1 cellular context compared by ENCODE assay signal in the genomic region with DNA sequence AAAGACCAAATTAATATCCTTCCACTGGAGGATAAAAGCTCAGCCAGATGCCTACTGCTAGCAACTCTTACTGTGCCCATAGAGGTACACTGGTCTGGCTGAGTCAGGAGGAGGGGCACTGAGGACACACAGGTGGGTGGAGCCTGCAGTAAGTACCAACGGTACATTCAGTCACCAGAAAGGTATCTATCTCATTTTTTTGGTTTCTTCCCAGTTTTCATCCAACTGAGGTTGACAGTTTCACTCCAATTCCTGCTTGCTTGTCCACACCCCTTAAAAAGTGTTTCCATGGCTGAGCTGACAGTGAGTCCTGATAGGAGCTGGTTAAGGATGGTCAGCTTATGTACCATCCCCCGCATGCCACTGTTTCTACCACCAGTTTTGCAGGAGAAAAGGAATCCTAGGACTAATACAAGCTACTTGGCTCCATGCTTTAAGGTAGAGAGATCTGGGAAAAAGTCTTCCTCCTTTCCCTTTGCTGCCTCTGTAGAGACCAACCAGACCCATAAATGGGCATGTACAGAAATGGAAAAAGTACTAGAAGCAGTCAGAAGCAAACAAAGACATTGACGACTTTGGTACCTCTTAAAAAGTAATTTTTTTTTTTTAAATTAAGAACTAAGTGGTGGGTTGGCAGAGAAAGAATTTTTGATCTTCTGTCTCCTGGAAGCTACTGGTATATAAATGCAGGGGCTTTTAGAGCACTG.
TF ChIP-seq lines count a peak whose summit lies in the region.

No MANE protein-coding gene starts in this region.

TF ChIP-seq in liver, 16 proteins besides CTCF, POLR2A, EP300 and RAD21 (continued from another document):
- no peak for TF ChIP-seq NR2F2 (IDR thresholded peaks at IDR 0.05)
- no peak for TF ChIP-seq FOXA2 (IDR thresholded peaks at IDR 0.05)
- TF ChIP-seq, protein P1, sequence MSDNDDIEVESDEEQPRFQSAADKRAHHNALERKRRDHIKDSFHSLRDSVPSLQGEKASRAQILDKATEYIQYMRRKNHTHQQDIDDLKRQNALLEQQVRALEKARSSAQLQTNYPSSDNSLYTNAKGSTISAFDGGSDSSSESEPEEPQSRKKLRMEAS (IDR thresholded peaks at IDR 0.05), result no peak
- TF ChIP-seq EGR1 (IDR thresholded peaks at IDR 0.05; ENCODE audit: low read depth in 2 of 2), result no peak
- TF ChIP-seq RXRA (IDR thresholded peaks at IDR 0.05), result peak in 1 of 2 donors; percentile 23
- peak; percentile 50 for TF ChIP-seq YY1 (IDR thresholded peaks at IDR 0.05)
